ENCODE assay signal across 28 cellular contexts in genomic region chr7:1908823-1909420, GRCh38.
"Had no signal": no experiment of that assay in that cellular context is flagged by ENCODE, and none has a peak within 500 bp of the region (broad histone marks: within the 10 kb centered on the region; RNA-seq: fewer than 3 reads in every experiment).

No MANE protein-coding gene starts in this region.

- H3K4me2 ChIP-seq: PC-9 had no signal

- H3K4me3 ChIP-seq: PC-9 had no signal

- DNase-seq: activated B cell treated with CpG ODN at 0.5 μM for 24 hours; activated CD4-positive, alpha-beta memory T cell treated with anti-CD3 and anti-CD28 coated beads, Interleukin-2, amount 10 ng/mL, durations not matched to agents 7 days and 5 days; activated CD4-positive, alpha-beta T cell treated with anti-CD3 and anti-CD28 coated beads for 4 hours; activated CD4-positive, CD25-positive, alpha-beta regulatory T cell treated with anti-CD3 and anti-CD28 coated beads, Interleukin-2, amount 50 U/mL, for 72 hours; activated CD8-positive, alpha-beta memory T cell treated with anti-CD3 and anti-CD28 coated beads for 24 hours; activated CD8-positive, alpha-beta memory T cell treated with anti-CD3 and anti-CD28 coated beads, Interleukin-2, amount 10 ng/mL, durations not matched to agents 7 days and 5 days; activated CD8-positive, alpha-beta memory T cell treated with anti-CD3 and anti-CD28 coated beads, Interleukin-2, amount 50 U/mL, for 48 hours; activated effector memory CD4-positive, alpha-beta T cell treated with Interleukin-2 at 50 U/mL for 16 hours; activated naive CD4-positive, alpha-beta T cell treated with anti-CD3 and anti-CD28 coated beads, Interleukin-2, amount 10 ng/mL, durations not matched to agents 7 days and 5 days; activated naive CD8-positive, alpha-beta T cell treated with anti-CD3 and anti-CD28 coated beads, Interleukin-2, amount 50 U/mL, for 24 hours; activated T-cell treated with anti-CD3 and anti-CD28 coated beads, Interleukin-2, amount 50 U/mL, for 48 hours; anterior cingulate cortex; caudate nucleus; Karpas-422; KBM-7; NCI-H1105 treated with DMSO at 0.1 percent for 48 hours; NCI-H1436; NCI-H1694; NCI-H1930; NCI-H2081 treated with DMSO at 0.1 percent for 48 hours; NCI-H226; NCI-H446 treated with DMSO at 0.1 percent for 48 hours; NCI-H524 treated with DMSO at 0.1 percent for 48 hours; PC-9; Right ventricle myocardium superior had no signal

- ATAC-seq: activated CD8-positive, alpha-beta memory T cell treated with anti-CD3 and anti-CD28 coated beads, Interleukin-2, amount 10 ng/mL, durations not matched to agents 7 days and 5 days; activated naive CD8-positive, alpha-beta T cell treated with anti-CD3 and anti-CD28 coated beads, Interleukin-2, amount 50 U/mL, for 24 hours had no signal

- H2AFZ ChIP-seq: PC-9 had no signal

- H3K27ac ChIP-seq: PC-9, RWPE1 had no signal

- FAIRE-seq: RCC 7860, TTC549 had no signal
